10 cellular contexts compared by ENCODE assay signal in genomic region chr3:56157693-56158092, GRCh38.
DNase-seq lines count a peak whose midpoint lies in the region; ATAC-seq and TF ChIP-seq lines count a peak whose summit lies in the region.
"Had no signal": no experiment of that assay in that cellular context is flagged by ENCODE, and none has a peak within 500 bp of the region (broad histone marks: within the 10 kb centered on the region; RNA-seq: fewer than 3 reads in every experiment).

No MANE protein-coding gene starts in this region.

- peak; percentile 30 for DNase-seq in adipocyte (ENCODE audit: low read depth)
- DNase-seq in osteoblast (ENCODE audit: insufficient read length, low spot score, missing footprints) = peak; percentile 77
- no peak for DNase-seq in ovary
- DNase-seq in activated T-cell treated with anti-CD3 and anti-CD28 coated beads for 4 hours = no peak
- DNase-seq in NCI-H1930 (lab: John Stamatoyannopoulos, UW) = no peak
- DNase-seq: activated CD8-positive, alpha-beta memory T cell treated with anti-CD3 and anti-CD28 coated beads for 24 hours; NCI-H2081 had no signal

- H3K27ac ChIP-seq in osteoblast (ENCODE audit: low read depth, low read length) (no peak overlapping the region), ovary (no peak overlapping the region)

- H3K9ac ChIP-seq in adipocyte (ENCODE audit: low read length) = no peak overlapping the region

- no peak for TF ChIP-seq EP300 in ovary (IDR thresholded peaks at IDR 0.05)

- peak overlapping the region; percentile 36 for H2AFZ ChIP-seq in osteoblast (ENCODE audit: low read length)

- H3K27me3 ChIP-seq in adipocyte (replicated peaks; ENCODE audit: control insufficient read depth, insufficient read depth, low read length) = no peaks in the 10 kb centered on the region
- no peaks in the 10 kb centered on the region for H3K27me3 ChIP-seq in osteoblast (ENCODE audit: insufficient read depth, low read length)
- H3K27me3 ChIP-seq in ovary = no peaks in the 10 kb centered on the region

- H3K4me3 ChIP-seq in adipocyte (ENCODE audit: low read length) (no peak overlapping the region), osteoblast (ENCODE audit: insufficient read depth, low read length) (no peak overlapping the region), ovary (no peak overlapping the region)

- no peaks in the 10 kb centered on the region for H3K79me2 ChIP-seq in osteoblast (ENCODE audit: insufficient read depth, low read length)

- TF ChIP-seq CTCF in osteoblast (IDR thresholded peaks at IDR 0.05; ENCODE audit: extremely low read depth, low read depth, low read length) = no peak
- no peak for TF ChIP-seq CTCF in ovary (IDR thresholded peaks at IDR 0.05)

- no peaks in the 10 kb centered on the region for H3K36me3 ChIP-seq in adipocyte (ENCODE audit: control insufficient read depth, insufficient read depth, low read length, severe bottlenecking)
- no peaks in the 10 kb centered on the region for H3K36me3 ChIP-seq in osteoblast (ENCODE audit: insufficient read depth, low read length)
- H3K36me3 ChIP-seq in ovary = no peaks in the 10 kb centered on the region

- TF ChIP-seq POLR2A in ovary (IDR thresholded peaks at IDR 0.05) = no peak

- H3K4me2 ChIP-seq in osteoblast (ENCODE audit: insufficient read depth, low read length) = no peak overlapping the region

- 85 to 91% (median 90%) methylated on average over 3 of the region's 3 CpGs for WGBS in ovary, 3 donors

- H3K4me1 ChIP-seq in adipocyte (ENCODE audit: control insufficient read depth, insufficient read depth, low read length) (peaks cover 2% of the 10 kb centered on the region), osteoblast (ENCODE audit: insufficient read depth, low read length) (peaks cover 9% of the 10 kb centered on the region), ovary (ENCODE audit: insufficient read depth) (no peaks in the 10 kb centered on the region)

- intact Hi-C loops in ovary (cut with DNase I) = no loop called here

- H3K9me3 ChIP-seq in adipocyte (ENCODE audit: control insufficient read depth, low read length) = peaks cover 15% of the 10 kb centered on the region
- H3K9me3 ChIP-seq in osteoblast (ENCODE audit: low read depth, low read length) = peaks cover 3% of the 10 kb centered on the region
- no peaks in the 10 kb centered on the region for H3K9me3 ChIP-seq in ovary

- ATAC-seq in GM18508 (IDR thresholded peaks at IDR 0.05; ENCODE audit: insufficient read depth, unreplicated experiment) (peak; percentile 72), HG03342 (IDR thresholded peaks at IDR 0.05; ENCODE audit: unreplicated experiment) (peak; percentile 85), HG03571 (IDR thresholded peaks at IDR 0.05; ENCODE audit: unreplicated experiment) (no peak)

- no peaks in the 10 kb centered on the region for H4K20me1 ChIP-seq in osteoblast (ENCODE audit: insufficient read depth, low read length)

Comparison
In these comparisons a context has a peak if more than half of its experiments do, and no peak if none do; other contexts are left out.
1. DNase-seq: peak in adipocyte (single experiment) and osteoblast (single experiment); none in ovary (0 of 5), activated T-cell treated with anti-CD3 and anti-CD28 coated beads for 4 hours (single experiment) and NCI-H1930 (0 of 2).